In the genomic region with DNA sequence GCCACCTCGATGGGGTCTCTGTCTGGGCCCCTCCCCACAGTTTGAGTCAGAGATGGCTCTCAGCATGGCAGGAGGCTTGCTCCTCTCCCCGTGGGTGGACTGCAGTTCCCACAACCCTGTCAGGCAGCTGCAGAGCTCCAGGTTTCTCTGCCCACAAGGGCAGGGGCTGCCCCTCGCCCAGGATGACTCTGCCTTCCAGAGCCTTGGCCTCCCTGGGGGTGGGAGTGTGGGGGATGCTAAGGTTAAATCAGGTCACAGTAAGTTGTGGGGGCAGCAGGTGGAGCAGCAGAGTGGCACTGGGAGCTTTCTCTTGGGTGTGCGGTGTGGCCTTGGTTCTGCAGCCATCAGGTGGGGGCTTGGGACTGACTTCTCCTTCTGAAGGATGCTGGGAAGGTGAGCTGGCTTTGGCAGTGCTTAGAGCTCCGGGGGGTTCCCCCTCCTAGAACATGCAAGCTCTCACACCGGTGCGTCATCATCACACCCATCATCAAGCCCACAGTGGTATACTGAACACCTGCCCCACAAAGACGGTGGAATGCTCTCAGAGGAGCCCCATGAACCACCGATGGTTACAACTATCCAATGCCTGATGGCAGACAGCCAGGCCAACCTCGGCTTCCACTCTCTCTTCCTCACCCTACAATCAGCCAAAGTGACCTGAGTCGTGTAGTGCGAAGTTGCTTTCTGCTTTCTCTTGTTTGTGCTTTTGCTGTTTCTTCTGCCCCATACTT, we compare ENCODE assay signal across 15 cellular contexts. TPM values are rescaled to one million over a fixed set of nuclear protein-coding genes. Genes with fewer than 3 reads are reported as not detected.
DNase-seq lines count a peak whose midpoint lies in the region; ATAC-seq and TF ChIP-seq lines count a peak whose summit lies in the region.
"Had no signal": no experiment of that assay in that cellular context is flagged by ENCODE, and none has a peak within 500 bp of the region (broad histone marks: within the 10 kb centered on the region; RNA-seq: fewer than 3 reads in every experiment).

No MANE protein-coding gene starts in this region.

- peak overlapping the region; percentile 55; the same call in 1 of the 2 replicates for H3K27ac ChIP-seq in 22Rv1
- H3K27ac ChIP-seq: BLaER1 treated with 17β-estradiol and CSF1 and Interleukin-3, amounts not matched to agents 10 nM and 100 nM; hepatocyte had no signal

- H3K4me1 Mint-ChIP-seq in progenitor cell of endocrine pancreas (ENCODE audit: low read depth), result no peaks in the 10 kb centered on the region

- H3K27ac Mint-ChIP-seq in progenitor cell of endocrine pancreas, result no peak overlapping the region

- H3K9me3 Mint-ChIP-seq in progenitor cell of endocrine pancreas (ENCODE audit: low read depth), result no peaks in the 10 kb centered on the region
- H3K9me3 Mint-ChIP-seq: neural crest cell had no signal

- no peak overlapping the region for H3K4me3 ChIP-seq in GM12865 (ENCODE audit: low read depth, low read length)
- H3K4me3 ChIP-seq: BLaER1 treated with 17β-estradiol and CSF1 and Interleukin-3, amounts not matched to agents 10 nM and 100 nM; hepatocyte had no signal

- peaks cover 13% of the 10 kb centered on the region for H3K27me3 Mint-ChIP-seq in progenitor cell of endocrine pancreas

- no peak overlapping the region for H3K4me3 Mint-ChIP-seq in progenitor cell of endocrine pancreas (ENCODE audit: low read depth)
- H3K4me3 Mint-ChIP-seq: neural crest cell had no signal

- no peak for ATAC-seq in GM21515 (IDR thresholded peaks at IDR 0.05; ENCODE audit: unreplicated experiment)

- peak; percentile 56 for DNase-seq in GM12865 (ENCODE audit: low read depth)
- DNase-seq in RPMI8226, result peak; percentile 70
- peak; percentile 13 for DNase-seq in stimulated activated CD4-positive, alpha-beta T cell treated with anti-CD3 and anti-CD28 coated beads, Interleukin-12 subunit alpha, Interleukin-12 subunit beta, amount 100 ng/mL, for 4 hours
- DNase-seq in EL, result no peak
- DNase-seq in cerebellum (ENCODE audit: low spot score), result no peak
- DNase-seq in progenitor cell of endocrine pancreas (ENCODE audit: low spot score, unreplicated experiment), result no peak
- DNase-seq: NCI-H1048, NCI-H524 treated with DMSO at 0.1 percent for 48 hours, small intestine, T1000 had no signal

- H3K36me3 Mint-ChIP-seq in progenitor cell of endocrine pancreas (ENCODE audit: insufficient read depth), result no peaks in the 10 kb centered on the region

- TF ChIP-seq CTCF in 22Rv1 (IDR thresholded peaks at IDR 0.05), result no peak
- no peak for TF ChIP-seq CTCF in GM12865 (IDR thresholded peaks at IDR 0.05; ENCODE audit: insufficient read depth, low read depth, low read length, missing control alignments)
- no peak for TF ChIP-seq CTCF in progenitor cell of endocrine pancreas (IDR thresholded peaks at IDR 0.05; ENCODE audit: unreplicated experiment)

RNA-seq across cellular contexts. Expression of a gene that starts 39.7 kb away (rescaled TPM):
- total RNA-seq in cerebellum (127 TPM), progenitor cell of endocrine pancreas (309 and 310 TPM in 2 replicates)

RNA-seq across cellular contexts. Expression of a gene that starts 40.1 kb away (rescaled TPM):
- total RNA-seq in cerebellum (72.8 TPM), progenitor cell of endocrine pancreas (57.1 and 62.2 TPM in 2 replicates)

Comparison
In these comparisons a context has a peak if more than half of its experiments do, and no peak if none do; other contexts are left out.
1. DNase-seq: peak in GM12865 (single experiment), RPMI8226 (single experiment) and stimulated activated CD4-positive, alpha-beta T cell treated with anti-CD3 and anti-CD28 coated beads, Interleukin-12 subunit alpha, Interleukin-12 subunit beta, amount 100 ng/mL, for 4 hours (single experiment); none in EL (single experiment), cerebellum (single experiment) and progenitor cell of endocrine pancreas (single experiment).